17 cellular contexts compared by ENCODE assay signal in genomic region chr12:69676257-69677012, GRCh38. TPM values are rescaled to one million over a fixed set of nuclear protein-coding genes. Genes with fewer than 3 reads are reported as not detected.
DNase-seq lines count a peak whose midpoint lies in the region; ATAC-seq, FAIRE-seq and TF ChIP-seq lines count a peak whose summit lies in the region.
"Had no signal": no experiment of that assay in that cellular context is flagged by ENCODE, and none has a peak within 500 bp of the region (broad histone marks: within the 10 kb centered on the region; RNA-seq: fewer than 3 reads in every experiment).

No MANE protein-coding gene starts in this region.

- no peak overlapping the region for H3K9ac ChIP-seq in Karpas-422 (ENCODE audit: low read length)

- ATAC-seq in GM21526 (IDR thresholded peaks at IDR 0.05; ENCODE audit: low FRiP score, unreplicated experiment) (no peak), GM21576 (IDR thresholded peaks at IDR 0.05; ENCODE audit: unreplicated experiment) (no peak)
- ATAC-seq: activated CD4-positive, alpha-beta T cell treated with anti-CD3 and anti-CD28 coated beads for 36 hours had no signal

- H3K79me2 ChIP-seq in DOHH2 (ENCODE audit: control insufficient read depth, low read length) (no peaks in the 10 kb centered on the region), Karpas-422 (ENCODE audit: low read length) (no peaks in the 10 kb centered on the region), osteoblast (ENCODE audit: insufficient read depth, low read length) (no peaks in the 10 kb centered on the region)

- H3K9me3 ChIP-seq in DOHH2 (ENCODE audit: control insufficient read depth, insufficient read depth, low read length), result no peaks in the 10 kb centered on the region
- H3K9me3 ChIP-seq in Karpas-422 (ENCODE audit: low read length), result no peaks in the 10 kb centered on the region
- H3K9me3 ChIP-seq in osteoblast (ENCODE audit: low read depth, low read length), result no peaks in the 10 kb centered on the region
- H3K9me3 ChIP-seq: sigmoid colon, suprapubic skin had no signal

- H3K27me3 ChIP-seq in DOHH2 (ENCODE audit: control insufficient read depth, low read length) (peaks cover 6% of the 10 kb centered on the region; the same call in 1 of the 2 replicates), Karpas-422 (ENCODE audit: low read length) (no peaks in the 10 kb centered on the region), bronchial epithelial cell (ENCODE audit: control insufficient read depth, insufficient read depth, low read length) (no peaks in the 10 kb centered on the region), osteoblast (ENCODE audit: insufficient read depth, low read length) (no peaks in the 10 kb centered on the region)
- H3K27me3 ChIP-seq: sigmoid colon, suprapubic skin had no signal

- H3K4me3 ChIP-seq in DOHH2 (ENCODE audit: low read length) (no peak overlapping the region), Karpas-422 (ENCODE audit: low read length) (no peak overlapping the region), bronchial epithelial cell (ENCODE audit: low read depth, low read length) (no peak overlapping the region), osteoblast (ENCODE audit: insufficient read depth, low read length) (no peak overlapping the region)
- H3K4me3 ChIP-seq: sigmoid colon, suprapubic skin had no signal

- no peak for FAIRE-seq in bronchial epithelial cell (lab: Jason Lieb, UNC)

- DNase-seq in Karpas-422 (peak; percentile 73), bronchial epithelial cell (ENCODE audit: low read depth) (peak; percentile 22), osteoblast (ENCODE audit: insufficient read length, low spot score, missing footprints) (no peak), T-helper 1 cell (no peak), GM20000 (ENCODE audit: low spot score) (no peak)
- DNase-seq: activated CD4-positive, alpha-beta T cell treated with anti-CD3 and anti-CD28 coated beads for 36 hours; activated gamma-delta T cell; amygdala; cerebellar nuclear complex; DMS 273 treated with DMSO at 0.1 percent for 48 hours; NCI-H187 treated with DMSO at 0.1 percent for 48 hours; sigmoid colon had no signal

- H3K4me1 ChIP-seq in DOHH2 (ENCODE audit: control insufficient read depth, low read length) (no peaks in the 10 kb centered on the region), Karpas-422 (ENCODE audit: low read length) (no peaks in the 10 kb centered on the region), osteoblast (ENCODE audit: insufficient read depth, low read length) (no peaks in the 10 kb centered on the region)
- H3K4me1 ChIP-seq: sigmoid colon, suprapubic skin had no signal

- 0 out of 2 replicates have a peak overlapping the region, but pooled peaks have one; percentile 66 for H2AFZ ChIP-seq in Karpas-422 (ENCODE audit: low read length)
- no peak overlapping the region for H2AFZ ChIP-seq in osteoblast (ENCODE audit: low read length)

- no peaks in the 10 kb centered on the region for H3F3A ChIP-seq in DOHH2 (ENCODE audit: control insufficient read depth, insufficient read depth)

- H3K36me3 ChIP-seq in DOHH2 (ENCODE audit: control insufficient read depth, low read length) (no peaks in the 10 kb centered on the region), Karpas-422 (ENCODE audit: insufficient read depth, low read length) (no peaks in the 10 kb centered on the region), bronchial epithelial cell (ENCODE audit: control insufficient read depth, insufficient read depth, low read length) (no peaks in the 10 kb centered on the region), osteoblast (ENCODE audit: insufficient read depth, low read length) (no peaks in the 10 kb centered on the region)
- H3K36me3 ChIP-seq: sigmoid colon, suprapubic skin had no signal

- no peak overlapping the region for H3K4me2 ChIP-seq in DOHH2 (ENCODE audit: low read length)
- H3K4me2 ChIP-seq in Karpas-422 (ENCODE audit: low read depth, low read length, poor library complexity, severe bottlenecking), result no peak overlapping the region
- H3K4me2 ChIP-seq in osteoblast (ENCODE audit: insufficient read depth, low read length), result no peak overlapping the region

- H3K9me2 ChIP-seq in DOHH2 (replicated peaks; ENCODE audit: control insufficient read depth, low read length), result no peaks in the 10 kb centered on the region
- no peaks in the 10 kb centered on the region for H3K9me2 ChIP-seq in Karpas-422 (replicated peaks; ENCODE audit: insufficient read depth, low read length)

- no peaks in the 10 kb centered on the region for H4K20me1 ChIP-seq in DOHH2 (ENCODE audit: control insufficient read depth, insufficient read depth, low read depth, low read length)
- no peaks in the 10 kb centered on the region for H4K20me1 ChIP-seq in Karpas-422 (ENCODE audit: insufficient read depth, low read depth, low read length)
- H4K20me1 ChIP-seq in osteoblast (ENCODE audit: insufficient read depth, low read length), result no peaks in the 10 kb centered on the region

- H3K27ac ChIP-seq in DOHH2 (ENCODE audit: low read depth, low read length), result no peak overlapping the region
- no peak overlapping the region for H3K27ac ChIP-seq in Karpas-422 (ENCODE audit: low read length)
- no peak overlapping the region for H3K27ac ChIP-seq in osteoblast (ENCODE audit: low read depth, low read length)
- H3K27ac ChIP-seq: sigmoid colon, suprapubic skin had no signal

- TF ChIP-seq CTCF in DOHH2 (IDR thresholded peaks at IDR 0.05; ENCODE audit: low read depth, low read length, poor library complexity, severe bottlenecking) (peak; percentile 35), bronchial epithelial cell (IDR thresholded peaks at IDR 0.05; ENCODE audit: insufficient read depth, low read length, severe bottlenecking) (peak; percentile 6), osteoblast (IDR thresholded peaks at IDR 0.05; ENCODE audit: extremely low read depth, low read depth, low read length) (peak; percentile 27), GM20000 (IDR thresholded peaks at IDR 0.05; ENCODE audit: extremely low read depth, missing control alignments) (no peak)

RNA-seq across cellular contexts. Expression of gene BEST3, which starts 22.7 kb away (rescaled TPM):
- total RNA-seq in Karpas-422 (2014; rRNA removed; shearing (Covaris generic); ENCODE audit: low replicate concordance), result not detected in 2 replicates
- total RNA-seq in bronchial epithelial cell, result not detected in 2 replicates
- under 0.01 TPM in 1 of 2 replicates, not detected in the other for total RNA-seq in osteoblast
- total RNA-seq: activated CD4-positive, alpha-beta T cell treated with anti-CD3 and anti-CD28 coated beads for 36 hours; neural crest cell; sigmoid colon had no signal

Comparison
In these comparisons a context has a peak if more than half of its experiments do, and no peak if none do; other contexts are left out.
1. DNase-seq: peak in Karpas-422 (single experiment) and bronchial epithelial cell (single experiment); none in osteoblast (single experiment), T-helper 1 cell (0 of 5) and GM20000 (single experiment).